In the genomic region with DNA sequence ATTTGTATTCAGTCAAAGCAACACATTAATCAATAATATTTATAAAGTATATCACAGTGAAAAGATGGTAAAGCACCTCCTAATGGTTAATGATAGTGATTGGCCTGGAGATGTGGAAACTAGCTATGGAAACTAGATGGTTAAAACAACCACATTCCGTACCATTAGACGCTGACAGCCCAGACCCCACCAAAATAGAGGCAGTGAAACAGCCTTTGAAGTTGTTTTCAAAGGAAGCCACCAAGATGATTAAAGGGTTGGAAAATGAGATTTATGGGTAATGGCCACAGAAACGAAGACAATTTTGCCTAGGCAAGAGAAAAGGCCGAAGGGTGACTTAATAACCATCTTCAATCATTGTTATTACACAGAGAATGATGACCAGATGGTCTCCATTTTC, we compare ENCODE assay signal across 10 cellular contexts.
DNase-seq lines count a peak whose midpoint lies in the region; ATAC-seq and TF ChIP-seq lines count a peak whose summit lies in the region.
"Had no signal": no experiment of that assay in that cellular context is flagged by ENCODE, and none has a peak within 500 bp of the region (broad histone marks: within the 10 kb centered on the region; RNA-seq: fewer than 3 reads in every experiment).

No MANE protein-coding gene starts in this region.

- H3K27ac Mint-ChIP-seq in activated naive CD4-positive, alpha-beta T cell treated with anti-CD3 and anti-CD28 coated beads, Interleukin-2, amount 50 U/mL, for 72 hours, result peak overlapping the region in 1 of 2 donors; percentile 68
- peak overlapping the region; percentile 83 for H3K27ac Mint-ChIP-seq in type B pancreatic cell

- peaks cover 30% of the 10 kb centered on the region for H3K4me1 Mint-ChIP-seq in type B pancreatic cell (ENCODE audit: unreplicated experiment)

- no peaks in the 10 kb centered on the region for H3K36me3 ChIP-seq in muscle layer of duodenum (ENCODE audit: control insufficient read depth in 1 of 2, insufficient read depth in 2 of 2, low read length in 2 of 2)

- ATAC-seq in activated naive CD4-positive, alpha-beta T cell treated with anti-CD3 and anti-CD28 coated beads, Interleukin-2, amount 50 U/mL, for 72 hours, result peak; percentile 19 to 22

- peak overlapping the region; percentile 74 for H3K4me3 Mint-ChIP-seq in type B pancreatic cell
- H3K4me3 Mint-ChIP-seq: central memory CD8-positive, alpha-beta T cell had no signal

- H3K36me3 Mint-ChIP-seq in activated naive CD4-positive, alpha-beta T cell treated with anti-CD3 and anti-CD28 coated beads, Interleukin-2, amount 50 U/mL, for 72 hours, result no peaks in the 10 kb centered on the region
- H3K36me3 Mint-ChIP-seq in type B pancreatic cell, result no peaks in the 10 kb centered on the region

- H3K27me3 Mint-ChIP-seq in type B pancreatic cell, result no peaks in the 10 kb centered on the region
- H3K27me3 Mint-ChIP-seq: central memory CD8-positive, alpha-beta T cell had no signal

- no peaks in the 10 kb centered on the region for H3K9me3 Mint-ChIP-seq in activated naive CD4-positive, alpha-beta T cell treated with anti-CD3 and anti-CD28 coated beads, Interleukin-2, amount 50 U/mL, for 72 hours
- no peaks in the 10 kb centered on the region for H3K9me3 Mint-ChIP-seq in type B pancreatic cell
- H3K9me3 Mint-ChIP-seq: central memory CD8-positive, alpha-beta T cell had no signal

- DNase-seq in activated naive CD4-positive, alpha-beta T cell treated with anti-CD3 and anti-CD28 coated beads, Interleukin-2, amount 50 U/mL, for 72 hours (ENCODE audit: low spot score in 2 of 2), result no peak
- no peak for DNase-seq in activated naive CD4-positive, alpha-beta T cell treated with anti-CD3 and anti-CD28 coated beads, Interleukin-2, amount 50 U/mL, for 16 hours
- DNase-seq in astrocyte of the hippocampus (ENCODE audit: low read depth, low spot score), result peak; percentile 37
- DNase-seq in type B pancreatic cell (ENCODE audit: extremely low spot score, unreplicated experiment), result no peak
- no peak for DNase-seq in foreskin fibroblast
- no peak for DNase-seq in NCI-H510A (lab: John Stamatoyannopoulos, UW)
- DNase-seq in SIG-M5 (lab: John Stamatoyannopoulos, UW), result no peak
- DNase-seq: NCI-H187 treated with DMSO at 0.1 percent for 48 hours had no signal

- H3K4me1 ChIP-seq in muscle layer of duodenum (ENCODE audit: control insufficient read depth in 1 of 2, insufficient read depth in 2 of 2, low read length in 2 of 2), result peaks cover 19 to 26% of the 10 kb centered on the region in 2 donors

- TF ChIP-seq CTCF in type B pancreatic cell (conservative IDR thresholded peaks at IDR 0.05) (no peak), foreskin fibroblast (IDR thresholded peaks at IDR 0.05; ENCODE audit: low read depth, low read length) (no peak)

- H3K27me3 ChIP-seq in muscle layer of duodenum (ENCODE audit: low read depth, low read length), result no peaks in the 10 kb centered on the region

- H3K4me3 ChIP-seq in muscle layer of duodenum (ENCODE audit: low read depth in 1 of 2, low read length in 2 of 2) (no peak overlapping the region), foreskin fibroblast (ENCODE audit: low read depth in 1 of 2, low read length in 2 of 2) (no peak overlapping the region)

- H3K27ac ChIP-seq in muscle layer of duodenum (ENCODE audit: low read length), result peak overlapping the region; percentile 43

- H3K9me3 ChIP-seq in muscle layer of duodenum (ENCODE audit: control insufficient read depth in 1 of 2, low read length in 2 of 2), result no peaks in the 10 kb centered on the region
